ENCODE assay signal across 19 cellular contexts in the genomic region with DNA sequence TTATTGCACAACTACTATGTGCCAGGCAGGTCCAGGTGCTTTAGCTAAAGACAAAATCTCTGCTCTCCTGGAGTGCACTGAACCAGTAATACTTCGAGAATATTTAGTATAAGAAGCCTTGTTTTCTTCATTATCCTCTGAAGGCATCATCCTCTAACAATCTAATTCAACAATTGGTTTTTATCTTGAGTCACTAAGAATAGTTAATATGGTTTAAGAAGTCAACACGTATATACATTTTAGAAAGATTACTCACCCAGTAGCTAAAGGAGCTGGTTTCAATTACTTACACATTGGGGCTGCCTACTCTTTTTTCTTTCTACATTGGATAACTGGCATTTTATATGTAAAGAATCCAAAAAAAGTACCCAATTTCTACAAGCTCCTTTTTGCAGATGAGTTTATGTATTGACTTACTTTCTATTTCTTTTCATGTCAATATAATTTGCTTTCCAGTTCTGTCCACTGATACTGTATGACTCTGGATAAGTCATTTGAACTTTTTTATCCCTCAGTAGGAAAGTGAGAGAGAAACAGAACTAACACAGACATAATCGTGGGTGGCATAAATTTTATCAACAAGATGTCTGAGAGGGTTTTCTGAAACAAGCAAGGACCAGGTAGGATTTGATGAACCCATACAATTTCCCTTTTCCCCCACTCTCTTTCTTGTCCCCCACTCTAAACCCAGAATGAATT.
DNase-seq lines count a peak whose midpoint lies in the region; ATAC-seq, FAIRE-seq and TF ChIP-seq lines count a peak whose summit lies in the region.
"Had no signal": no experiment of that assay in that cellular context is flagged by ENCODE, and none has a peak within 500 bp of the region (broad histone marks: within the 10 kb centered on the region; RNA-seq: fewer than 3 reads in every experiment).

No MANE protein-coding gene starts in this region.

- no peak overlapping the region for H3K4me2 ChIP-seq in keratinocyte (ENCODE audit: control insufficient read depth, extremely low read depth, insufficient read depth, low read depth, low read length)

- dilution Hi-C loops in keratinocyte (cut with MboI; ENCODE audit: extremely low pct_ligation_motif_present, low sequenced_read_pairs) = loop anchor here (25.0 kb wide), 1 partner anchor 316 kb away; the partner anchor contains the start of gene SUPT3H

- H3K9ac ChIP-seq in keratinocyte (ENCODE audit: control insufficient read depth, extremely low read depth, insufficient read depth, low read length) = no peak overlapping the region

- peaks cover 40% of the 10 kb centered on the region for H3K4me1 Mint-ChIP-seq in activated naive CD8-positive, alpha-beta T cell treated with anti-CD3 and anti-CD28 coated beads, Interleukin-2, amount 50 U/mL, for 24 hours

- no peak overlapping the region for H3K4me3 ChIP-seq in keratinocyte (ENCODE audit: control insufficient read depth in 2 of 3, extremely low read depth in 1 of 3, insufficient read depth in 2 of 3, low read depth in 1 of 3, low read length in 3 of 3)
- H3K4me3 ChIP-seq: esophagus muscularis mucosa, testis had no signal

- no peaks in the 10 kb centered on the region for H3K36me3 Mint-ChIP-seq in activated naive CD8-positive, alpha-beta T cell treated with anti-CD3 and anti-CD28 coated beads, Interleukin-2, amount 50 U/mL, for 24 hours (ENCODE audit: low read depth)
- H3K36me3 Mint-ChIP-seq: CD4-positive, CD25-positive, alpha-beta regulatory T cell had no signal

- TF ChIP-seq CTCF in keratinocyte (optimal IDR thresholded peaks at IDR 0.05 in 1 of 3, IDR thresholded peaks at IDR 0.05 in 1 of 3, conservative IDR thresholded peaks at IDR 0.05 in 1 of 3; ENCODE audit: extremely low read depth in 1 of 3, insufficient read depth in 2 of 3, low read length in 3 of 3) (no peak), omental fat pad (IDR thresholded peaks at IDR 0.05) (no peak)

- no peak overlapping the region for H3K27ac ChIP-seq in keratinocyte (ENCODE audit: control insufficient read depth, insufficient read depth, low read length)
- H3K27ac ChIP-seq: esophagus muscularis mucosa, testis, VCaP had no signal

- H3K36me3 ChIP-seq in keratinocyte (ENCODE audit: control insufficient read depth in 2 of 2, extremely low read depth in 1 of 2, insufficient read depth in 2 of 2, low read length in 2 of 2) = no peaks in the 10 kb centered on the region
- H3K36me3 ChIP-seq: esophagus muscularis mucosa had no signal

- peak; percentile 55 for ATAC-seq in activated naive CD8-positive, alpha-beta T cell treated with anti-CD3 and anti-CD28 coated beads, Interleukin-2, amount 50 U/mL, for 24 hours
- no peak for ATAC-seq in omental fat pad (ENCODE audit: low FRiP score)
- no peak for ATAC-seq in GM18861 (IDR thresholded peaks at IDR 0.05; ENCODE audit: unreplicated experiment)
- no peak for ATAC-seq in GM18907 (IDR thresholded peaks at IDR 0.05; ENCODE audit: unreplicated experiment)
- ATAC-seq: naive thymus-derived CD4-positive, alpha-beta T cell had no signal

- H3K4me3 Mint-ChIP-seq in activated naive CD8-positive, alpha-beta T cell treated with anti-CD3 and anti-CD28 coated beads, Interleukin-2, amount 50 U/mL, for 24 hours = peak overlapping the region; percentile 7
- H3K4me3 Mint-ChIP-seq: CD4-positive, CD25-positive, alpha-beta regulatory T cell; naive thymus-derived CD4-positive, alpha-beta T cell had no signal

- no peaks in the 10 kb centered on the region for H3K9me1 ChIP-seq in keratinocyte (ENCODE audit: control insufficient read depth, extremely low read depth, insufficient read depth, low read length)

- peaks cover 17% of the 10 kb centered on the region for H3K4me1 ChIP-seq in keratinocyte (ENCODE audit: control insufficient read depth, extremely low read depth, insufficient read depth, low read length)
- H3K4me1 ChIP-seq: esophagus muscularis mucosa, testis had no signal

- peak overlapping the region; percentile 80 for H3K27ac Mint-ChIP-seq in activated naive CD8-positive, alpha-beta T cell treated with anti-CD3 and anti-CD28 coated beads, Interleukin-2, amount 50 U/mL, for 24 hours
- H3K27ac Mint-ChIP-seq: progenitor cell of endocrine pancreas had no signal

- DNase-seq in EL (peak; percentile 71), HT1080 (ENCODE audit: low read depth) (peak; percentile 52), keratinocyte (ENCODE audit: low read depth, low spot score) (no peak), omental fat pad (ENCODE audit: low spot score) (no peak), DMS153 (lab: John Stamatoyannopoulos, UW) (no peak)
- no peak for DNase-seq in activated naive CD8-positive, alpha-beta T cell treated with anti-CD3 and anti-CD28 coated beads, Interleukin-2, amount 50 U/mL, for 24 hours
- DNase-seq: activated CD8-positive, alpha-beta memory T cell treated with anti-CD3 and anti-CD28 coated beads, Interleukin-2, amount 50 U/mL, for 48 hours; CD4-positive, CD25-positive, alpha-beta regulatory T cell; Kasumi-1; naive thymus-derived CD4-positive, alpha-beta T cell; NCI-H146; NCI-H446 treated with DMSO at 0.1 percent for 48 hours; testis had no signal

- no peak overlapping the region for H2AFZ ChIP-seq in keratinocyte (ENCODE audit: control insufficient read depth, low read length)

- H4K20me1 ChIP-seq in keratinocyte (ENCODE audit: control insufficient read depth, extremely low read depth, insufficient read depth, low read length) = no peaks in the 10 kb centered on the region

- H3K27me3 ChIP-seq in keratinocyte (ENCODE audit: control insufficient read depth, extremely low read depth, insufficient read depth, low read length) = no peaks in the 10 kb centered on the region
- H3K27me3 ChIP-seq: esophagus muscularis mucosa, testis had no signal

- H3K27me3 Mint-ChIP-seq in activated naive CD8-positive, alpha-beta T cell treated with anti-CD3 and anti-CD28 coated beads, Interleukin-2, amount 50 U/mL, for 24 hours = no peaks in the 10 kb centered on the region
- H3K27me3 Mint-ChIP-seq: naive thymus-derived CD4-positive, alpha-beta T cell had no signal

- peak; percentile 5 for FAIRE-seq in keratinocyte (lab: Jason Lieb, UNC)
- FAIRE-seq: GM12892 had no signal

- H3K9me3 ChIP-seq in keratinocyte (ENCODE audit: control insufficient read depth, low read depth, low read length) = no peaks in the 10 kb centered on the region
- H3K9me3 ChIP-seq: esophagus muscularis mucosa, testis had no signal

- H3K9me3 Mint-ChIP-seq in activated naive CD8-positive, alpha-beta T cell treated with anti-CD3 and anti-CD28 coated beads, Interleukin-2, amount 50 U/mL, for 24 hours = no peaks in the 10 kb centered on the region
- H3K9me3 Mint-ChIP-seq: CD4-positive, CD25-positive, alpha-beta regulatory T cell; naive thymus-derived CD4-positive, alpha-beta T cell had no signal

- H3K79me2 ChIP-seq in keratinocyte (ENCODE audit: control insufficient read depth, insufficient read depth, low read length) = no peaks in the 10 kb centered on the region

Comparison
In these comparisons a context has a peak if more than half of its experiments do, and no peak if none do; other contexts are left out.
1. DNase-seq: peak in EL (single experiment) and HT1080 (single experiment); none in activated naive CD8-positive, alpha-beta T cell treated with anti-CD3 and anti-CD28 coated beads, Interleukin-2, amount 50 U/mL, for 24 hours (single experiment), keratinocyte (single experiment), omental fat pad (single experiment) and DMS153 (single experiment).